7 cellular contexts compared by ENCODE assay signal in the genomic region with DNA sequence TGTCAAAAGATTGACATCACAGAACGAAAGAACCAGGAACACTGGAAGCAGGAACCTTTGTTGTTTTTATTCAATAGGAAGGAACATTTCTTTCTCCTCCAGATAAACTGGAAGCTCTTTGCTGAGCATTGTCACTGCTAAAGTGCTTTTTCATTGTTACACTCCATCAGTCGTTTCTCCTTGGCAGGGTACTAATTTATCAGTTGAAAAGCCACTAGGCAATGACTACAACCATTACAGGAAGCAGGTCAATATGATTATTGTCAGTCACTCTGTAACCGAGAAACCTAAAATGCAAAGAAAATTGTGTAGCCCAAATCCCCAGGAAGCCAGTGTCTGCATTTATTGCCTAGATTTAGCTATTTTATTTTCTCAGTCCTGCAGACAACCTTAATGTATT.
"Had no signal": no experiment of that assay in that cellular context is flagged by ENCODE, and none has a peak within 500 bp of the region (broad histone marks: within the 10 kb centered on the region; RNA-seq: fewer than 3 reads in every experiment).

No MANE protein-coding gene starts in this region.

- FAIRE-seq: H1, H54, HTR-8/SVneo had no signal

- H3K4me3 Mint-ChIP-seq: GM23338, H9 had no signal

- DNase-seq: H9, HCEC 1CT, IMR-90 had no signal

- H3K4me2 ChIP-seq: GM23338 had no signal

- H2AFZ ChIP-seq: GM23338 had no signal

- H3K4me3 ChIP-seq: GM23338 had no signal
